ENCODE assay signal across 1 cellular context in genomic region chr10:125370578-125370977, GRCh38.
TF ChIP-seq lines count a peak whose summit lies in the region.

No MANE protein-coding gene starts in this region.

TF ChIP-seq in GM23338, 12 proteins besides CTCF, POLR2A, EP300 and RAD21 (continued from another document):
- TF ChIP-seq ZNF462 (CRISPR knock-in tag; IDR thresholded peaks at IDR 0.05) (no peak), JUNB (IDR thresholded peaks at IDR 0.05; ENCODE audit: unreplicated experiment) (no peak), NANOG (IDR thresholded peaks at IDR 0.05; ENCODE audit: borderline replicate concordance) (no peak)
